15 cellular contexts compared by ENCODE assay signal in genomic region chr3:10384541-10385360, GRCh38.
DNase-seq lines count a peak whose midpoint lies in the region; TF ChIP-seq lines count a peak whose summit lies in the region.
"Had no signal": no experiment of that assay in that cellular context is flagged by ENCODE, and none has a peak within 500 bp of the region (broad histone marks: within the 10 kb centered on the region; RNA-seq: fewer than 3 reads in every experiment).

No MANE protein-coding gene starts in this region.

- intact Hi-C loops in dorsolateral prefrontal cortex (cut with DNase I), result no loop called here

- no peaks in the 10 kb centered on the region for H3K36me3 Mint-ChIP-seq in progenitor cell of endocrine pancreas (ENCODE audit: insufficient read depth)
- H3K36me3 Mint-ChIP-seq: CD4-positive, alpha-beta memory T cell had no signal

- H3K4me2 ChIP-seq in osteoblast (ENCODE audit: insufficient read depth, low read length), result no peak overlapping the region

- no peak for TF ChIP-seq CTCF in dorsolateral prefrontal cortex (IDR thresholded peaks at IDR 0.05 in 54 of 56, conservative IDR thresholded peaks at IDR 0.05 in 2 of 56; ENCODE audit: low read depth in 1 of 56, partially characterized antibody in 56 of 56)
- no peak for TF ChIP-seq CTCF in osteoblast (IDR thresholded peaks at IDR 0.05; ENCODE audit: extremely low read depth, low read depth, low read length)
- no peak for TF ChIP-seq CTCF in progenitor cell of endocrine pancreas (IDR thresholded peaks at IDR 0.05; ENCODE audit: unreplicated experiment)

- H3K27me3 Mint-ChIP-seq in progenitor cell of endocrine pancreas, result peaks cover 17% of the 10 kb centered on the region

- H3K36me3 ChIP-seq in osteoblast (ENCODE audit: insufficient read depth, low read length), result no peaks in the 10 kb centered on the region
- H3K36me3 ChIP-seq: BE2C had no signal

- H3K4me1 Mint-ChIP-seq in progenitor cell of endocrine pancreas (ENCODE audit: low read depth), result no peaks in the 10 kb centered on the region

- H3K4me1 ChIP-seq in osteoblast (ENCODE audit: insufficient read depth, low read length), result peaks cover 3% of the 10 kb centered on the region
- H3K4me1 ChIP-seq: BE2C had no signal

- H3K27ac Mint-ChIP-seq in progenitor cell of endocrine pancreas, result no peak overlapping the region

- H3K27me3 ChIP-seq in dorsolateral prefrontal cortex (no peaks in the 10 kb centered on the region), osteoblast (ENCODE audit: insufficient read depth, low read length) (peaks cover 15% of the 10 kb centered on the region)
- H3K27me3 ChIP-seq: BE2C had no signal

- H4K20me1 ChIP-seq in osteoblast (ENCODE audit: insufficient read depth, low read length), result no peaks in the 10 kb centered on the region

- in situ Hi-C loops in G401 (cut with HindIII; ENCODE audit: low sequenced_read_pairs), result no loop called here

- H3K4me3 Mint-ChIP-seq in progenitor cell of endocrine pancreas (ENCODE audit: low read depth), result no peak overlapping the region
- H3K4me3 Mint-ChIP-seq: CD14-positive monocyte; CD4-positive, alpha-beta memory T cell had no signal

- no peaks in the 10 kb centered on the region for H3K79me2 ChIP-seq in osteoblast (ENCODE audit: insufficient read depth, low read length)

- peak overlapping the region in 38 of 59 donors; percentile 2 to 81 (median 47) for H3K27ac ChIP-seq in dorsolateral prefrontal cortex
- H3K27ac ChIP-seq in osteoblast (ENCODE audit: low read depth, low read length), result no peak overlapping the region

- H2AFZ ChIP-seq in osteoblast (ENCODE audit: low read length), result no peak overlapping the region

- H3K9me3 Mint-ChIP-seq in progenitor cell of endocrine pancreas (ENCODE audit: low read depth), result no peaks in the 10 kb centered on the region
- H3K9me3 Mint-ChIP-seq: CD4-positive, alpha-beta memory T cell had no signal

- H3K4me3 ChIP-seq in dorsolateral prefrontal cortex (no peak overlapping the region), osteoblast (ENCODE audit: insufficient read depth, low read length) (no peak overlapping the region)
- H3K4me3 ChIP-seq: GM12878 had no signal

- DNase-seq in G401 (ENCODE audit: low spot score), result peak; percentile 50
- DNase-seq in dorsolateral prefrontal cortex, result no peak
- DNase-seq in osteoblast (ENCODE audit: insufficient read length, low spot score, missing footprints), result peak; percentile 34
- DNase-seq in COLO668 (lab: John Stamatoyannopoulos, UW; ENCODE audit: unreplicated experiment), result no peak
- no peak for DNase-seq in LoVo (ENCODE audit: low spot score)
- no peak for DNase-seq in progenitor cell of endocrine pancreas (ENCODE audit: low spot score, unreplicated experiment)
- DNase-seq: ACHN; BE2C; Calu3; CD4-positive, alpha-beta memory T cell; DMS79 treated with DMSO at 0.1 percent for 48 hours; GOT3; H7 had no signal

- peaks cover 27% of the 10 kb centered on the region for H3K9me3 ChIP-seq in osteoblast (ENCODE audit: low read depth, low read length)
- H3K9me3 ChIP-seq: BE2C had no signal

Comparison
In these comparisons a context has a peak if more than half of its experiments do, and no peak if none do; other contexts are left out.
1. DNase-seq: peak in G401 (single experiment) and osteoblast (single experiment); none in dorsolateral prefrontal cortex (0 of 10), COLO668 (single experiment), LoVo (single experiment) and progenitor cell of endocrine pancreas (single experiment).